8 cellular contexts compared by ENCODE assay signal in the genomic region with DNA sequence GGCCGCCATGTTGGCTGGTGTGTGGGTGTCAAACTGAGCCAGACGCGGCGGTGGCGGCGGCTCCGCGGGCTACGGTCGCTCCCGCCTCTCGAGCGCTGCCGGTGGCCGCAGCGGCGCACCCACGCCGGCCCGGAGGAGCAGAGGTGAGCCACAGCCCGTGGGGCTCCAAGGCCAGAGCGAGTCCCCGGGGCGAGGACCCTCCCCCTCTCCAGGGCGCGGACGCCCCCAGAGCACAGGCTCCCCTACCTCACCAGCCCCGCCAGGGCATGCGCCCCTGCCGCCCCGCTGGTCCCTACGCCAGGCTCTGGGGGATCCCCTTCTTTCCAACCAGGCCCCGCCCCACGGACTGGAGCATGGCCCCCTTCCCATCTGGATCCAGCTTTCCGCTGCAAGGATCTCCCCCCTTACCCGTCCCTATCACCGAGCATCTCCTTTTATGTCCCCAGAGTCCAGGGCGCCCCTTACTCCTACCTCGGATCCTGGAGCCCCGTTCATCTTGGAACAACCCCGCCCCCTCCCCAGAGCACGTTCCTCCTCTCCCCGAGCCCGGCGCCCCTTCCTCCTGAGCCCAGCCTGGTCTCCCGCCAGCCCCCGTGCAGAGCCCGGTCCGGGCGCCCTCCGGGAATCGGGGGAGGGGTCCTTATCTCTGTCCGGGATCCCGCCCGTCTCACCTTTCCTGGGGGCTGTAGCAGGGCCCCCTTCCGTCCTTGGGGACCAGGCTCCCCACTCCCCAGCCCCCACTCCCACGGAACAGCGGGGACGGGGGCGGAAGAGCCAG. TPM values are rescaled to one million over a fixed set of nuclear protein-coding genes. Genes with fewer than 3 reads are reported as not detected.
A peak's percentile ranks its signal among the peaks of the same experiment; 100 is the strongest.
DNase-seq lines count a peak whose midpoint lies in the region; ATAC-seq and TF ChIP-seq lines count a peak whose summit lies in the region.

No MANE protein-coding gene starts in this region.

- peaks cover 22% of the 10 kb centered on the region for H3K4me1 Mint-ChIP-seq in MCF 10A (ENCODE audit: insufficient read depth, unreplicated experiment)

- no peaks in the 10 kb centered on the region for H3K9me3 Mint-ChIP-seq in MCF 10A (ENCODE audit: unreplicated experiment)

- peak; percentile 8 for DNase-seq in RPMI7951 (ENCODE audit: low read depth)
- no peak for DNase-seq in MCF 10A (ENCODE audit: unreplicated experiment)
- peak; percentile 25 to 31 for DNase-seq in stimulated activated CD4-positive, alpha-beta T cell treated with anti-CD3 and anti-CD28 coated beads, Interleukin-4, amount 100 ng/mL, for 4 hours
- DNase-seq in NCI-H226, result no peak
- DNase-seq in NCI-H2107 (lab: John Stamatoyannopoulos, UW), result no peak

- POLR2A ChIA-PET in MCF 10A (lab: Yijun Ruan, JAX), result interaction anchor here (0.8 to 2.5 kb wide), 5 partner anchors 10 to 411 kb away, joined by 3 to 13 read pairs (median 4); a partner anchor contains a TSS

- H3K27me3 Mint-ChIP-seq in MCF 10A (ENCODE audit: insufficient read depth, unreplicated experiment), result no peaks in the 10 kb centered on the region

- H3K27ac ChIP-seq in layer of hippocampus (ENCODE audit: low read depth, low read length), result peak overlapping the region; percentile 90

- peak overlapping the region; percentile 73 for H3K27ac Mint-ChIP-seq in MCF 10A (ENCODE audit: low read depth, unreplicated experiment)

- intact Hi-C loops in MCF 10A (cut with micrococcal nuclease), result no loop called here

- H3K4me3 Mint-ChIP-seq in MCF 10A (ENCODE audit: unreplicated experiment), result peak overlapping the region; percentile 90

- no peaks in the 10 kb centered on the region for H3K36me3 Mint-ChIP-seq in MCF 10A (ENCODE audit: insufficient read depth, unreplicated experiment)

- no peak for TF ChIP-seq CTCF in MCF 10A (IDR thresholded peaks at IDR 0.05; ENCODE audit: unreplicated experiment)

- no TSS peak for BruUV-seq in MCF 10A (replicated peaks; lab: Mats Ljungman, UMichigan)

- no peaks in the 10 kb centered on the region for H3K27me3 ChIP-seq in layer of hippocampus (ENCODE audit: control insufficient read depth, insufficient read depth, low read length)

- ATAC-seq in GM18520 (IDR thresholded peaks at IDR 0.05; ENCODE audit: unreplicated experiment) (peak; percentile 29), HG02759 (IDR thresholded peaks at IDR 0.05; ENCODE audit: unreplicated experiment) (peak; percentile 78)

- CTCF ChIA-PET in MCF 10A (lab: Yijun Ruan, JAX), result no interaction called here

RNA-seq across cellular contexts. Expression of a gene that starts 0.4 kb away (rescaled TPM):
- 9.0 and 15.3 TPM in 2 replicates for total RNA-seq in RPMI7951 (2014; rRNA removed; shearing (Covaris generic))
- 35.1 and 36.8 TPM in 2 replicates for total RNA-seq in MCF 10A (2022)

Comparison
In these comparisons a context has a peak if more than half of its experiments do, and no peak if none do; other contexts are left out.
1. DNase-seq: peak in RPMI7951 (single experiment) and stimulated activated CD4-positive, alpha-beta T cell treated with anti-CD3 and anti-CD28 coated beads, Interleukin-4, amount 100 ng/mL, for 4 hours (2 of 2); none in MCF 10A (single experiment), NCI-H226 (single experiment) and NCI-H2107 (single experiment).